ENCODE assay signal across 18 cellular contexts in the genomic region with DNA sequence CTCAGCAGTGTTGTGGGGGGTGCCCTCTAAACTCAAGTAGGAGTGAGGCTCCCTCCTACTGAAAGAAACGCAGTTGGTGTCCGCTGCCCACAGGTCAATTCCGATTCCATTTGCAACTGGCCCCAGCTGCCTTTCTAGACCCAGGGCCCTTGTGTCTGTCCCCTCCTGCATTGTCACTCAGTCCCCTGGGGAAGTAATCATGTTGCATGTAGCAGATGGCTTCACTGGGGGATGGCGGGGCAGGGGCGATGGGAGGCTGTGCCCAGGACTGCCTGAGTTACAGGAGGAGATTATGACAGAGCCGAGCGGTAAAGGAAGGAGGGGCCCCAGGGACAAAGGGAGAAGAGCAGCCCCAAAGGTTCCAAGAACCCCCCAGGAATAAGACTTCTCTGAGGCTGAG.
DNase-seq lines count a peak whose midpoint lies in the region; TF ChIP-seq lines count a peak whose summit lies in the region.
"Had no signal": no experiment of that assay in that cellular context is flagged by ENCODE, and none has a peak within 500 bp of the region (broad histone marks: within the 10 kb centered on the region; RNA-seq: fewer than 3 reads in every experiment).

No MANE protein-coding gene starts in this region.

- H3K27me3 Mint-ChIP-seq in endodermal cell (ENCODE audit: insufficient read depth), result peaks cover 17% of the 10 kb centered on the region

- H3K27ac Mint-ChIP-seq in endodermal cell, result no peak overlapping the region
- H3K27ac Mint-ChIP-seq: CD8-positive, alpha-beta memory T cell; IgD-negative memory B cell had no signal

- 93 to 96% methylated on average over 4 to 7 of the region's 7 CpGs for WGBS in endodermal cell (ENCODE audit: insufficient coverage in 1 of 2, insufficient read length in 1 of 2), 2 experiments

- no peaks in the 10 kb centered on the region for H3K36me3 Mint-ChIP-seq in endodermal cell (ENCODE audit: low read depth)
- H3K36me3 Mint-ChIP-seq: IgD-negative memory B cell had no signal

- peaks cover 11% of the 10 kb centered on the region for H3K4me1 ChIP-seq in endodermal cell (ENCODE audit: control insufficient read depth, insufficient read depth, low read length)
- H3K4me1 ChIP-seq: HAP-1 had no signal

- no peak for TF ChIP-seq CTCF in endodermal cell (conservative IDR thresholded peaks at IDR 0.05)

- H3K4me3 ChIP-seq in endodermal cell (ENCODE audit: low read length), result no peak overlapping the region
- H3K4me3 ChIP-seq: BLaER1, HAP-1 had no signal

- peak overlapping the region; percentile 79 for H3K27ac ChIP-seq in endodermal cell (ENCODE audit: low read depth, low read length)
- H3K27ac ChIP-seq: 22Rv1, BLaER1 had no signal

- no peaks in the 10 kb centered on the region for H3K9me3 Mint-ChIP-seq in endodermal cell

- DNase-seq in NCI-H1417 (lab: John Stamatoyannopoulos, UW) (peak in 2 of 3 experiments; percentile 3 to 24), NCI-H1417 treated with DMSO at 0.1 percent for 48 hours (lab: John Stamatoyannopoulos, UW) (no peak), NCI-H2171 (lab: John Stamatoyannopoulos, UW) (peak; percentile 86), endodermal cell (no peak), retina (peak; percentile 63), T-helper 1 cell (no peak), NCI-H446 treated with DMSO at 0.1 percent for 48 hours (lab: John Stamatoyannopoulos, UW) (no peak)
- no peak for DNase-seq in stimulated activated CD4-positive, alpha-beta T cell treated with anti-CD3 and anti-CD28 coated beads, Interleukin-2, amount 100 ng/mL, for 48 hours
- DNase-seq: CD8-positive, alpha-beta memory T cell; DMS153; EL; NCI-H1436; NCI-H2081 treated with DMSO at 0.1 percent for 48 hours; NCI-H510A treated with DMSO at 0.1 percent for 48 hours had no signal

- H3K9me3 ChIP-seq in endodermal cell (ENCODE audit: control insufficient read depth, low read length), result no peaks in the 10 kb centered on the region
- H3K9me3 ChIP-seq: BLaER1, HAP-1 had no signal

- peaks cover 35% of the 10 kb centered on the region for H3K4me1 Mint-ChIP-seq in endodermal cell
- H3K4me1 Mint-ChIP-seq: IgD-negative memory B cell had no signal

- no peak overlapping the region for H3K4me3 Mint-ChIP-seq in endodermal cell
- H3K4me3 Mint-ChIP-seq: CD8-positive, alpha-beta memory T cell had no signal

- H3K36me3 ChIP-seq in endodermal cell (ENCODE audit: control insufficient read depth, insufficient read depth, low read length), result no peaks in the 10 kb centered on the region
- H3K36me3 ChIP-seq: BLaER1, HAP-1 had no signal

- H3K27me3 ChIP-seq in endodermal cell (ENCODE audit: control insufficient read depth, insufficient read depth, low read length, poor library complexity, severe bottlenecking), result no peaks in the 10 kb centered on the region
- H3K27me3 ChIP-seq: BLaER1 had no signal

- no peak overlapping the region for H3K9ac ChIP-seq in endodermal cell (ENCODE audit: extremely low read depth, low read length, poor library complexity, severe bottlenecking)
- H3K9ac ChIP-seq: BLaER1 had no signal

Comparison
In these comparisons a context has a peak if more than half of its experiments do, and no peak if none do; other contexts are left out.
1. DNase-seq: peak in NCI-H1417 (2 of 3), NCI-H2171 (single experiment) and retina (single experiment); none in NCI-H1417 treated with DMSO at 0.1 percent for 48 hours (single experiment), endodermal cell (single experiment), stimulated activated CD4-positive, alpha-beta T cell treated with anti-CD3 and anti-CD28 coated beads, Interleukin-2, amount 100 ng/mL, for 48 hours (0 of 2), T-helper 1 cell (0 of 5) and NCI-H446 treated with DMSO at 0.1 percent for 48 hours (single experiment).